ENCODE assay signal across 8 cellular contexts in the genomic region with DNA sequence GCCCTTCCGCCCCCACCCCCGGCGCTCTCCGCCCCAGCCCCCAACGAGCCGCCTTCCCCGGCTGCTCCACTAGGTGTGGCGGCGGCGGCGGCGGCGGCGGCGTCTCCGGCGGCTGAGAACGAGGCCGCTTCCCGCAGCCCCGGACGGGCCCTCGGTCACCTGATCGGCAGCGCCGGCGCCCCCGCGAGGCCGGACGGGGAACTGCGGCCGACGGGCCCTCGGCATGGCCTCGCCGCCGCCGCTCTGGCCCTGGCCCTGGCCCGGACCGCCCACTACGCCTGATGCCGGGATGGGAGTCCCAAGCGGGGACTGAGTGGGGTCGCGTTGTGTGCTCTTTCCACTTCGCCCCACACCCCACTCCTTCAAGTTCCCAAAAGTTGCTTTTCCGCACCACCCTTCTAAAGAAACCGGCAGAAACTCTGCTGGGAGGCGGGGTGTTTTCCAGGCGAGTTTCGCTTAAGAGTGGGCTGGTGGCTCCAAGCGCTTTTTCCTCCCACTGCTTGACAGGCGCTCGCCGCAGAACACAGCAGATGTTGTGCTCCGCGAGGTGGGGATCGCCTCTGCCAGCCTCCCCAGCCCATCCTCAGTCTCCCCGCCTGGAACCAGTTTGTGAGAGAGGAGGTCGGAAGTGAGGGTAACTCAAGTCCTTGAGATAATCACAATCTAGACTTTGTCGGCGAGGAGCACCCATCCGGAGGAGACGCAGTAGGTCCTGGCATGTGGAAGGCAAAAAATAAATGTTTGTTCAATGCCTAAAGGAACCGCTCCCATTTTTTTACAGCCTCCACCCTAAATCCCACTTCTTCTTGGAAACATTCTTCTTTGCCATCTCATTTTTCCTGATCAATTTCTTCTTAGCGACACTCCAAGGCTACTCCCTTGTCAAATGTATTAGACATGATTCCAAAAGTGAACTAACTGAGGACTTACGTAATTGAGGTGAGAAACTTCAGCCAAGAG. TPM values are rescaled to one million over a fixed set of nuclear protein-coding genes. Genes with fewer than 3 reads are reported as not detected.
DNase-seq lines count a peak whose midpoint lies in the region; ATAC-seq and TF ChIP-seq lines count a peak whose summit lies in the region.

Gene NCKAP1, minus strand, starts transcription at position 117 of the 960 bp plus-strand sequence. CDS start 358 bp downstream, outside the sequence.

- peaks cover 24% of the 10 kb centered on the region for H3K4me1 Mint-ChIP-seq in T-helper 17 cell

- H3K27me3 ChIP-seq in left ventricle myocardium inferior (ENCODE audit: low read depth) (no peaks in the 10 kb centered on the region), tibial nerve (no peaks in the 10 kb centered on the region)

- DNase-seq in ELR (ENCODE audit: low read depth) = peak; percentile 90
- DNase-seq in GOT3 (lab: John Stamatoyannopoulos, UW) = peak; percentile 82
- peak; percentile 81 for DNase-seq in M059J (ENCODE audit: low read depth)
- peak; percentile 81 to 88 (median 84) for DNase-seq in T-helper 17 cell
- DNase-seq in left ventricle myocardium inferior = peak; percentile 93
- DNase-seq in posterior cingulate gyrus = peak; percentile 74 to 97 (median 82)
- peak; percentile 86 to 91 for DNase-seq in tibial nerve (ENCODE audit: low spot score in 2 of 2)

- H3K4me1 ChIP-seq in left ventricle myocardium inferior = peaks cover 53% of the 10 kb centered on the region
- peaks cover 0 to 40% (median 28%) of the 10 kb centered on the region in 4 donors for H3K4me1 ChIP-seq in tibial nerve

- H3K36me3 ChIP-seq in left ventricle myocardium inferior (no peaks in the 10 kb centered on the region), tibial nerve (no peaks in the 10 kb centered on the region)

- 4 to 5% methylated on average over 21 to 54 of the region's 68 CpGs for WGBS in tibial nerve, 2 donors

- peak within 1 kb of the TSS; percentile 73 for H3K27ac Mint-ChIP-seq in T-helper 17 cell

- no peaks in the 10 kb centered on the region for H3K9me3 ChIP-seq in T-helper 17 cell (ENCODE audit: control insufficient read depth, low read length, poor library complexity, severe bottlenecking)
- no peaks in the 10 kb centered on the region for H3K9me3 ChIP-seq in left ventricle myocardium inferior (replicated peaks)
- H3K9me3 ChIP-seq in tibial nerve = no peaks in the 10 kb centered on the region

- no peaks in the 10 kb centered on the region for H3K36me3 Mint-ChIP-seq in T-helper 17 cell (ENCODE audit: low read depth)

- TF ChIP-seq POLR2A in tibial nerve (IDR thresholded peaks at IDR 0.05) = peak in 1 of 2 donors; percentile 66

- peak; percentile 89 for ATAC-seq in T-helper 17 cell

- TF ChIP-seq CTCF in left ventricle myocardium inferior (IDR thresholded peaks at IDR 0.05; ENCODE audit: borderline replicate concordance) (peak; percentile 97), tibial nerve (IDR thresholded peaks at IDR 0.05) (peak; percentile 98 to 100 (median 99))

- H3K4me3 Mint-ChIP-seq in T-helper 17 cell = peak within 1 kb of the TSS; percentile 88

- peaks cover 12% of the 10 kb centered on the region for H3K27me3 Mint-ChIP-seq in T-helper 17 cell

- H3K27ac ChIP-seq in angular gyrus (ENCODE audit: low read depth, low read length) (peak within 1 kb of the TSS; percentile 88), left ventricle myocardium inferior (replicated peaks) (peak within 1 kb of the TSS; percentile 98), tibial nerve (peak within 1 kb of the TSS; percentile 95 to 99 (median 96))

- H3K4me3 ChIP-seq in left ventricle myocardium inferior (peak within 1 kb of the TSS; percentile 76), tibial nerve (peak within 1 kb of the TSS; percentile 75 to 78 (median 77))

- intact Hi-C loops in left ventricle myocardium inferior (cut with micrococcal nuclease) (no loop called here), posterior cingulate gyrus (cut with DNase I) (loop anchor here (2.0 to 10.0 kb wide), 2 partner anchors 40 to 86 kb away; partner anchors contain the start of genes DUSP19 and NUP35)

- TF ChIP-seq EP300 in tibial nerve (IDR thresholded peaks at IDR 0.05) = peak in 1 of 2 donors; percentile 49

RNA-seq across cellular contexts. Expression of gene NCKAP1, which starts in this region (rescaled TPM):
- total RNA-seq in M059J (2014; rRNA removed; shearing (Covaris generic)) = 68.7 and 124 TPM in 2 replicates
- 10 to 100 TPM in 1 of 2 donors, 1 to 10 TPM in 1; 6.9 to 13.9 TPM for total RNA-seq in T-helper 17 cell
- total RNA-seq in left ventricle myocardium inferior = 142 TPM
- total RNA-seq in tibial nerve = 100 to 1,000 TPM in 1 of 4 donors, 10 to 100 TPM in 3; 80.6 to 114 (median 85.6) TPM

Comparison
In these comparisons a context has a peak if more than half of its experiments do, and no peak if none do; other contexts are left out.
1. Peak in every context shown above with its lines: DNase-seq, ATAC-seq, H3K4me3 ChIP-seq and H3K27ac ChIP-seq.